Comparison of ENCODE assay signal across 9 cellular contexts in the genomic region with DNA sequence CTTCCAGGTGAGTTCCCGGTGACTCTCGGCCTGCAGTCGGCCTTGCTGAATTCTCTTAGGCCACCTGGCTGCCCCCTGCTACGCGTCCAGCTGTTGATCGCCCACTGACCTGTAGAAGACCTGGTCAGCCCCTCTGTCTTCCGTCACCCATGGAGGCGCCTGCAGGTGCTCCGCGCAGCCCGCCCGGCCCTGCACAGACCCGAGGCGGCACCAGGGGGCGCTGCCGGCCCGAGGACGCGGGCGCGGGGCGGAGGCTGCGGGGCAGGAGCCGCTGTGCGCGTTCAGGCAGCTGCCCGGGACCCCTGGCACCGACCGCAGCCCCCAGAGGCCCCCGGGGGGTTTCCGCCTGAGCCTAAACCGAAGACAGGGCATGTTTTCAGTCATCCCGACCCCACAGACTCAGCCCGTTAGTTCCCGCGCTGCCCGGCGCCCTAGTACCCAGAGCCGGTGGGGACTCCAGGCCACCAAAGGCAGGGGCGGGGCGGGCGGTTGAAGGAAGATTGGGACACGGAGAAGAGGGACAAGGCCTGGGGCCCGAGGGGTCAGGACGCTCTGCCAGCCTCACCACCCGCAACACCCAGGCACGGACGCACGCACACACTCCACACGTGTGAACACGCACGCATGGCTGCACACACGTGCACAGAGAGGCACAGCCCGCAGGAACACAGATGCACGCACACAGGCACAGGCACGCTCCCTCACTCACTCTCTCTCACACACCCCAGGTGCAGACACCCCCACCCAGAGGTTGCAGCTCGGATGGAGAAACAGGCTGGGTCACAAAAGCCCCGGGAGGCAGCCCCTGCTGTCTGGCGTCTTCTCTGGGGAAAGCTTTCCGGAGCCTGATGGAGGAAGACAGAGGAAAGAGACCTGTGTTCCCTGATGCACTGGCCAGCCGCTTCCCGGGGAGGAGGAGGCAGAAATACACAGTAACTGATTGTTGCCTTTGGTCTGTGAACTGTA. TPM values are rescaled to one million over a fixed set of nuclear protein-coding genes. Genes with fewer than 3 reads are reported as not detected.
DNase-seq lines count a peak whose midpoint lies in the region; ATAC-seq and TF ChIP-seq lines count a peak whose summit lies in the region.
"Not testable (repeated sequence)": the region's sequence is repeated elsewhere in the genome, so short reads cannot be mapped to it uniquely, and the experiment has no call there.
"Had no signal": no experiment of that assay in that cellular context is flagged by ENCODE, and none has a peak within 500 bp of the region (broad histone marks: within the 10 kb centered on the region; RNA-seq: fewer than 3 reads in every experiment).

No MANE protein-coding gene starts in this region.

- intact Hi-C loops in natural killer cell (cut with micrococcal nuclease), result not testable (repeated sequence)

- H3K36me3 Mint-ChIP-seq in GM23338 (ENCODE audit: low read depth); natural killer cell: not testable (repeated sequence)

- not testable (repeated sequence) for DNase-seq in GM23338 (ENCODE audit: low spot score); natural killer cell
- DNase-seq in activated T-cell treated with anti-CD3 and anti-CD28 coated beads, Interleukin-2, amount 50 U/mL, for 48 hours, result peak; percentile 67 to 69

- not testable (repeated sequence) for H3K9ac ChIP-seq in OCI-LY3 (ENCODE audit: low read length)

- H3K79me2 ChIP-seq in ACC112 (ENCODE audit: control insufficient read depth, insufficient read depth, low read length, unreplicated experiment); GM23338 (replicated peaks; ENCODE audit: insufficient read depth); OCI-LY3 (ENCODE audit: low read length): not testable (repeated sequence)

- H2AFZ ChIP-seq in ACC112 (ENCODE audit: low read length, unreplicated experiment); GM23338; OCI-LY3 (ENCODE audit: low read depth, low read length): not testable (repeated sequence)

- not testable (repeated sequence) for TF ChIP-seq POLR2A in gastroesophageal sphincter (IDR thresholded peaks at IDR 0.05)

- H3K27me3 Mint-ChIP-seq in GM23338 (ENCODE audit: insufficient read depth, low read depth, poor library complexity); natural killer cell (ENCODE audit: low read depth in 2 of 2): not testable (repeated sequence)

- no CpG with 5 or more reads among the region's 62 CpGs for WGBS in gastroesophageal sphincter (ENCODE audit: low coverage in 1 of 2), 2 donors

- H3K27ac Mint-ChIP-seq in GM23338, natural killer cell: not testable (repeated sequence)

- TF ChIP-seq CTCF in GM23338 (conservative IDR thresholded peaks at IDR 0.05; ENCODE audit: low read depth in 2 of 2); OCI-LY3 (IDR thresholded peaks at IDR 0.05; ENCODE audit: low read depth, low read length); gastroesophageal sphincter (IDR thresholded peaks at IDR 0.05); natural killer cell (IDR thresholded peaks at IDR 0.05): not testable (repeated sequence)

- not testable (repeated sequence) for H3K9me3 ChIP-seq in OCI-LY3 (ENCODE audit: insufficient read depth, low read length); gastroesophageal sphincter

- H3K27me3 ChIP-seq in ACC112 (ENCODE audit: insufficient read depth, low read length); GM23338 (ENCODE audit: insufficient read depth); OCI-LY3 (ENCODE audit: low read depth, low read length); gastroesophageal sphincter: not testable (repeated sequence)

- not testable (repeated sequence) for H3F3A ChIP-seq in GM23338 (replicated peaks; ENCODE audit: low read depth)

- peak overlapping the region; percentile 32; the same call in 1 of the 3 replicates for H3K4me3 Mint-ChIP-seq in GM23338
- not testable (repeated sequence) for H3K4me3 Mint-ChIP-seq in natural killer cell

- peaks cover 10% of the 10 kb centered on the region for H3K4me1 Mint-ChIP-seq in GM23338
- not testable (repeated sequence) for H3K4me1 Mint-ChIP-seq in natural killer cell

- not testable (repeated sequence) for H3K4me2 ChIP-seq in GM23338
- H3K4me2 ChIP-seq in OCI-LY3 (ENCODE audit: low read length), result peak overlapping the region; percentile 52

- not testable (repeated sequence) for H3K4me1 ChIP-seq in ACC112 (ENCODE audit: control insufficient read depth, insufficient read depth, low read length, unreplicated experiment); GM23338 (ENCODE audit: insufficient read depth); OCI-LY3 (ENCODE audit: low read length); gastroesophageal sphincter

- not testable (repeated sequence) for H3K27ac ChIP-seq in ACC112 (ENCODE audit: low read depth, low read length); GM23338 (ENCODE audit: low read depth); OCI-LY3 (ENCODE audit: low read length); gastroesophageal sphincter

- TF ChIP-seq EP300 in gastroesophageal sphincter (IDR thresholded peaks at IDR 0.05), result not testable (repeated sequence)

- ATAC-seq in GM19035 (IDR thresholded peaks at IDR 0.05; ENCODE audit: unreplicated experiment) (peak; percentile 81), GM23338 (peak; percentile 91), HG03103 (IDR thresholded peaks at IDR 0.05; ENCODE audit: low read depth, unreplicated experiment) (peak; percentile 81), gastroesophageal sphincter (peak; percentile 88), natural killer cell (peak; percentile 91 to 98 (median 96))

- H4K20me1 ChIP-seq in GM23338 (replicated peaks; ENCODE audit: insufficient read depth); OCI-LY3 (ENCODE audit: insufficient read depth, low read length): not testable (repeated sequence)

- peak overlapping the region; percentile 29; the same call in 1 of the 2 replicates for H3K4me3 ChIP-seq in ACC112 (ENCODE audit: low read depth, low read length)
- H3K4me3 ChIP-seq in GM23338, result not testable (repeated sequence)
- H3K4me3 ChIP-seq in OCI-LY3 (ENCODE audit: low read length), result peak overlapping the region; percentile 43
- peak overlapping the region in 1 of 2 donors; percentile 26 for H3K4me3 ChIP-seq in gastroesophageal sphincter

- H3K9me3 Mint-ChIP-seq in GM23338, natural killer cell: not testable (repeated sequence)

- H3K9me2 ChIP-seq in GM23338 (ENCODE audit: insufficient read depth), result not testable (repeated sequence)

- H3K36me3 ChIP-seq in ACC112 (ENCODE audit: insufficient read depth, low read length); GM23338 (ENCODE audit: insufficient read depth); OCI-LY3 (replicated peaks; ENCODE audit: low read depth, low read length); gastroesophageal sphincter: not testable (repeated sequence)

RNA-seq across cellular contexts. Expression of gene APOD, which starts 41.1 kb away (rescaled TPM):
- not detected in 2 replicates for total RNA-seq in GM23338 (2014; rRNA removed; shearing (Covaris generic))
- polyA plus RNA-seq in GM23338 (2016; fragmentation: Nextera tagmentation; extraction: Ambion mirVana), result not detected in 2 replicates
- total RNA-seq in gastroesophageal sphincter, result 100 to 1,000 TPM; 123 to 541 (median 380) TPM
- not detected for total RNA-seq in natural killer cell
- polyA plus RNA-seq: neural cell had no signal

Comparison
In these comparisons a context has a peak if more than half of its experiments do, and no peak if none do; other contexts are left out.
1. RNA of gene APOD, which starts 41.1 kb away (total RNA-seq): 123 to 541 TPM in gastroesophageal sphincter; not detected in GM23338 and not detected in natural killer cell; every median in the first group is over 100 times any median in the second.
2. Peak in every context shown above with its lines, with median percentiles within 50 percentile points of each other: ATAC-seq.